8 cellular contexts compared by ENCODE assay signal in the genomic region with DNA sequence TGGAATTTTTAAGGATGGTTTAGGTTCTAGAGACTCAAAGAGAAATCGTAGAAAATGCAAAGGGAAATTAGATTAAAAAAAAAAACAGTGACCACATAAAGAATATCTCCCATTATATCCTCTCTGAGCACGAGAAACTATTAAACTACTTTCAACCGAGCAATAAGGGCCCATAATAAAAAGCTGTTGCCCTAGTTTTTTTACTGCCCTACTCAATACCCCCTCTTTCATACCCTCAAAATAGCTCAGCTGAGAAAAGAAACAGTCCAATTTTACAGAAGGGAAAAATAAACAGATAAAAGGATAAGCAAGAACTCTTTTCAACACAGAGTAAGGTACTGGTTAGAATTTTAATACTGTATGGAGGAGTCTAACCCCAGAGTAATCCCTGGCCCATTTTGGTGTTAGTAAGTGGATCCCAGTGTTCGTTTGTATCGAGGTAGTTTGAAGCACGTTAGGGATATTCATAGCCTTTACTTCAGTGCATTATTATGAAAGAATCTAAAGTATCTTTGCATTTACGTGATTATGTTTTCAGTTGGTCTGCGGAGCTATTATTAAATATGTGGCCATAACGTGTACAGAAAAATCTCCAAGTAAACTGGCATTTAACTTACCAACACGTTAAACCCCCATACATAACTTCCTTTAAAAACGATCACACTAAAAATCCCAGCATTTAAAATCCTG. TPM values are rescaled to one million over a fixed set of nuclear protein-coding genes. Genes with fewer than 3 reads are reported as not detected.
DNase-seq lines count a peak whose midpoint lies in the region; ATAC-seq and TF ChIP-seq lines count a peak whose summit lies in the region.

No MANE protein-coding gene starts in this region.

- TF ChIP-seq CTCF in MM.1S (IDR thresholded peaks at IDR 0.05; ENCODE audit: low read length) (no peak), nephron progenitor cell (IDR thresholded peaks at IDR 0.05) (no peak)

- no peaks in the 10 kb centered on the region for H3K9me3 ChIP-seq in CD4-positive, alpha-beta memory T cell (ENCODE audit: control insufficient read depth in 1 of 2, low read length in 2 of 2)
- no peaks in the 10 kb centered on the region for H3K9me3 ChIP-seq in MM.1S (replicated peaks; ENCODE audit: insufficient read depth, low read length)

- CTCF ChIA-PET in CD4-positive, alpha-beta memory T cell (lab: Charles Lee; ENCODE audit: partially characterized antibody), result interaction anchor here (2.6 to 3.0 kb wide), 2 partner anchors 51 to 66 kb away, joined by 10 to 11 read pairs; no protein-coding TSS in a partner anchor

- POLR2A ChIA-PET in CD4-positive, alpha-beta memory T cell (lab: Charles Lee; ENCODE audit: partially characterized antibody), result no interaction called here

- no peak for DNase-seq in CD4-positive, alpha-beta memory T cell
- DNase-seq in MM.1S, result no peak
- no peak for DNase-seq in nephron progenitor cell
- DNase-seq in SIG-M5 treated with dmso at 0.1 percent for 504 hours (lab: John Stamatoyannopoulos, UW; ENCODE audit: unreplicated experiment), result no peak
- no peak for DNase-seq in GOT3 (lab: John Stamatoyannopoulos, UW)

- peaks cover 21% of the 10 kb centered on the region for H3F3A ChIP-seq in MM.1S (ENCODE audit: insufficient read depth, low read length)

- no peaks in the 10 kb centered on the region for H3K79me2 ChIP-seq in MM.1S (ENCODE audit: low read length)

- peaks cover 17% of the 10 kb centered on the region for H3K4me1 ChIP-seq in CD4-positive, alpha-beta memory T cell (ENCODE audit: insufficient read depth, low read length)
- peaks cover 44% of the 10 kb centered on the region for H3K4me1 ChIP-seq in MM.1S (ENCODE audit: low read length)

- H3K9me2 ChIP-seq in MM.1S (replicated peaks; ENCODE audit: insufficient read depth, low read length), result no peaks in the 10 kb centered on the region

- H3K4me3 Mint-ChIP-seq in CD4-positive, alpha-beta memory T cell, result peak overlapping the region; percentile 68 to 87 (median 81)
- H3K4me3 Mint-ChIP-seq in dendritic cell treated with granulocyte-macrophage colony-stimulating factor and Interleukin-4, amounts not matched to agents 40 ng/mL and 50 ng/mL, for 4 days, result peak overlapping the region; percentile 83
- peak overlapping the region; percentile 86 for H3K4me3 Mint-ChIP-seq in nephron progenitor cell

- H3K27me3 Mint-ChIP-seq in CD4-positive, alpha-beta memory T cell, result peaks cover 31 to 33% of the 10 kb centered on the region in 2 donors
- H3K27me3 Mint-ChIP-seq in dendritic cell treated with granulocyte-macrophage colony-stimulating factor and Interleukin-4, amounts not matched to agents 40 ng/mL and 50 ng/mL, for 4 days, result peaks cover 19% of the 10 kb centered on the region
- peaks cover 5% of the 10 kb centered on the region for H3K27me3 Mint-ChIP-seq in nephron progenitor cell (ENCODE audit: low read depth, poor library complexity)

- intact Hi-C loops in CD4-positive, alpha-beta memory T cell (cut with micrococcal nuclease), result no loop called here
- intact Hi-C loops in dendritic cell treated with granulocyte-macrophage colony-stimulating factor and Interleukin-4, amounts not matched to agents 40 ng/mL and 50 ng/mL, for 4 days (cut with micrococcal nuclease), result no loop called here

- peak overlapping the region in 1 of 7 donors; percentile 3 for H3K27ac Mint-ChIP-seq in CD4-positive, alpha-beta memory T cell
- peak overlapping the region; percentile 74 for H3K27ac Mint-ChIP-seq in dendritic cell treated with granulocyte-macrophage colony-stimulating factor and Interleukin-4, amounts not matched to agents 40 ng/mL and 50 ng/mL, for 4 days
- H3K27ac Mint-ChIP-seq in nephron progenitor cell, result no peak overlapping the region

- no peaks in the 10 kb centered on the region for H3K9me3 Mint-ChIP-seq in CD4-positive, alpha-beta memory T cell
- no peaks in the 10 kb centered on the region for H3K9me3 Mint-ChIP-seq in dendritic cell treated with granulocyte-macrophage colony-stimulating factor and Interleukin-4, amounts not matched to agents 40 ng/mL and 50 ng/mL, for 4 days
- H3K9me3 Mint-ChIP-seq in nephron progenitor cell, result no peaks in the 10 kb centered on the region

- peak overlapping the region in 1 of 2 donors; percentile 7 for H3K4me3 ChIP-seq in CD4-positive, alpha-beta memory T cell (ENCODE audit: low read length in 2 of 2)
- peak overlapping the region; percentile 85 for H3K4me3 ChIP-seq in MM.1S (ENCODE audit: low read length)

- peak overlapping the region; percentile 56; the same call in 1 of the 2 replicates for H3K9ac ChIP-seq in MM.1S (ENCODE audit: low read length)

- no peak overlapping the region for H3K27ac ChIP-seq in CD4-positive, alpha-beta memory T cell (ENCODE audit: low read depth, low read length)
- H3K27ac ChIP-seq in MM.1S (ENCODE audit: low read length), result peak overlapping the region; percentile 24; the same call in 1 of the 2 replicates

- ATAC-seq in HG02885 (IDR thresholded peaks at IDR 0.05; ENCODE audit: poor library complexity, unreplicated experiment) (no peak), GM21737 (IDR thresholded peaks at IDR 0.05; ENCODE audit: unreplicated experiment) (no peak)

- no peaks in the 10 kb centered on the region for H4K20me1 ChIP-seq in MM.1S (ENCODE audit: insufficient read depth, low read length)

- H3K36me3 Mint-ChIP-seq in CD4-positive, alpha-beta memory T cell, result no peaks in the 10 kb centered on the region
- peaks cover 5% of the 10 kb centered on the region for H3K36me3 Mint-ChIP-seq in dendritic cell treated with granulocyte-macrophage colony-stimulating factor and Interleukin-4, amounts not matched to agents 40 ng/mL and 50 ng/mL, for 4 days (ENCODE audit: low read depth)
- peaks cover 9% of the 10 kb centered on the region for H3K36me3 Mint-ChIP-seq in nephron progenitor cell (ENCODE audit: low read depth)

- H3K4me1 Mint-ChIP-seq in CD4-positive, alpha-beta memory T cell, result peaks cover 1 to 25% (median 19%) of the 10 kb centered on the region in 4 donors
- peaks cover 8% of the 10 kb centered on the region for H3K4me1 Mint-ChIP-seq in dendritic cell treated with granulocyte-macrophage colony-stimulating factor and Interleukin-4, amounts not matched to agents 40 ng/mL and 50 ng/mL, for 4 days (ENCODE audit: low read depth)
- H3K4me1 Mint-ChIP-seq in nephron progenitor cell, result peaks cover 48% of the 10 kb centered on the region

- H3K4me2 ChIP-seq in MM.1S (ENCODE audit: low read depth, low read length), result peak overlapping the region; percentile 89

- no peaks in the 10 kb centered on the region for H3K36me3 ChIP-seq in CD4-positive, alpha-beta memory T cell (ENCODE audit: insufficient read depth, low read length)
- no peaks in the 10 kb centered on the region for H3K36me3 ChIP-seq in MM.1S (replicated peaks; ENCODE audit: insufficient read depth, low read length)

- H3K27me3 ChIP-seq in CD4-positive, alpha-beta memory T cell (ENCODE audit: insufficient read depth, low read length), result peaks cover 17% of the 10 kb centered on the region
- H3K27me3 ChIP-seq in MM.1S (replicated peaks; ENCODE audit: insufficient read depth, low read length), result no peaks in the 10 kb centered on the region

- peak overlapping the region; percentile 64 for H2AFZ ChIP-seq in MM.1S (ENCODE audit: low read length)

RNA-seq across cellular contexts. Expression of gene RHOBTB3, which starts 1.0 kb away (rescaled TPM):
- total RNA-seq in CD4-positive, alpha-beta memory T cell, result under 1 TPM; 0.32 to 0.61 TPM
- 1 to 10 TPM; 1.6 to 1.8 TPM for polyA plus RNA-seq in CD4-positive, alpha-beta memory T cell

RNA-seq across cellular contexts. Expression of gene SPATA9, which starts 47.4 kb away (rescaled TPM):
- total RNA-seq in CD4-positive, alpha-beta memory T cell, result not detected
- polyA plus RNA-seq in CD4-positive, alpha-beta memory T cell, result under 1 TPM in 1 of 2 donors, not detected in 1; 0.09 TPM
